19 cellular contexts compared by ENCODE assay signal in the genomic region with DNA sequence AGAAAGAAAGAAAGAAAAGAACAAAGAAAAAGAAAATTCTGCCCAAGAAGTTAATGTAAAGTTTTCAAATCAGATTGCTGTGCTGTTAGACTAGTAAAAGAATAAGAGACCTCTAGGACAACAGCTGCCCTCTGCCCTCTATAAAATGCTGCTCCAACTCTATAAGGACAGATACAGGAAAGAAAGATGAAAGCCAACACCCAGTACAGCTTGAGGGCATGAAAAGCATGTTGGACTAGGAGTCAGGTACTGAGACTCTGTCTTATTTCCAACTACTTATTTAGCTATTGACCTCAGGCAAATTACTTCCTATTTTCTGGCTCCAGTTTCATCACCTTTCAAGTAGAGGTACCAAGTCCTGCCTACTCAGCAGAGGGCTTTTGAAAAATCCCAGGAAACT. TPM values are rescaled to one million over a fixed set of nuclear protein-coding genes. Genes with fewer than 3 reads are reported as not detected.
DNase-seq lines count a peak whose midpoint lies in the region; ATAC-seq and TF ChIP-seq lines count a peak whose summit lies in the region.
"Had no signal": no experiment of that assay in that cellular context is flagged by ENCODE, and none has a peak within 500 bp of the region (broad histone marks: within the 10 kb centered on the region; RNA-seq: fewer than 3 reads in every experiment).

No MANE protein-coding gene starts in this region.

- H3K27me3 ChIP-seq in heart left ventricle (no peaks in the 10 kb centered on the region), tibial nerve (no peaks in the 10 kb centered on the region)

- intact Hi-C loops in heart left ventricle (cut with DNase I) (loop anchor here in 3 of 10 donors (5.0 to 10.0 kb wide), 3 partner anchors 38 to 266 kb away; partner anchors contain the start of gene PFDN1 (in 1 of the 3)), left ventricle myocardium superior (cut with micrococcal nuclease) (no loop called here)

- DNase-seq in heart left ventricle = no peak
- DNase-seq in left ventricle myocardium superior = no peak
- DNase-seq in NOMO-1 treated with DMSO at 0.1 percent for 48 hours (lab: John Stamatoyannopoulos, UW; ENCODE audit: unreplicated experiment) = peak; percentile 74
- no peak for DNase-seq in epithelial cell of prostate (ENCODE audit: low read depth, low spot score)
- DNase-seq in tibial nerve (ENCODE audit: low spot score in 2 of 2) = no peak
- DNase-seq in cerebellar cortex (ENCODE audit: low spot score) = no peak
- no peak for DNase-seq in T-helper 9 cell
- DNase-seq in foreskin melanocyte = no peak
- DNase-seq: activated CD8-positive, alpha-beta memory T cell treated with anti-CD3 and anti-CD28 coated beads for 24 hours; DMS 273 treated with DMSO at 0.1 percent for 48 hours; effector CD4-positive, alpha-beta T cell; naive thymus-derived CD8-positive, alpha-beta T cell; NCI-H510A treated with DMSO at 0.1 percent for 48 hours; stimulated activated CD4-positive, alpha-beta T cell treated with anti-CD3 and anti-CD28 coated beads, Interleukin-1b, Interleukin-23, amount 100 ng/mL, for 48 hours had no signal

- H3K9me3 ChIP-seq in heart left ventricle (no peaks in the 10 kb centered on the region), tibial nerve (no peaks in the 10 kb centered on the region)

- TF ChIP-seq POLR2A in heart left ventricle (IDR thresholded peaks at IDR 0.05) (no peak), tibial nerve (IDR thresholded peaks at IDR 0.05) (no peak)

- H3K4me3 ChIP-seq in heart left ventricle (peak overlapping the region in 2 of 12 donors; percentile 13 to 20), tibial nerve (no peak overlapping the region)

- TF ChIP-seq EP300 in tibial nerve (IDR thresholded peaks at IDR 0.05) = no peak

- H3K36me3 ChIP-seq in heart left ventricle (peaks cover 0 to 70% (median 43%) of the 10 kb centered on the region in 9 donors), tibial nerve (peaks cover 0 to 3% (median 0%) of the 10 kb centered on the region in 3 donors)

- H3K27ac ChIP-seq in heart left ventricle (peak overlapping the region in 11 of 12 donors; percentile 21 to 99 (median 83)), epithelial cell of prostate (peak overlapping the region; percentile 96), tibial nerve (peak overlapping the region; percentile 44 to 94 (median 73))
- H3K27ac ChIP-seq: KMS-11, RWPE1 had no signal

- no peak for ATAC-seq in heart left ventricle
- ATAC-seq in left ventricle myocardium superior = no peak
- ATAC-seq: naive thymus-derived CD8-positive, alpha-beta T cell had no signal

- TF ChIP-seq CTCF in heart left ventricle (IDR thresholded peaks at IDR 0.05) (no peak), tibial nerve (IDR thresholded peaks at IDR 0.05) (no peak)

- H3K4me1 ChIP-seq in heart left ventricle (peaks cover 11 to 100% (median 88%) of the 10 kb centered on the region in 12 donors), tibial nerve (peaks cover 0 to 97% (median 54%) of the 10 kb centered on the region in 4 donors)

RNA-seq across cellular contexts. Expression of gene HBEGF, which starts 5.8 kb away (rescaled TPM):
- total RNA-seq in heart left ventricle = 10 to 100 TPM; 23.6 to 60.1 (median 34.9) TPM
- polyA plus RNA-seq in heart left ventricle = 10 to 100 TPM; 18.2 to 50.7 TPM
- 21.9 TPM for total RNA-seq in left ventricle myocardium superior
- total RNA-seq in tibial nerve = 10 to 100 TPM; 27.1 to 30.9 (median 27.8) TPM

RNA-seq across cellular contexts. Expression of gene SLC4A9, which starts 19.4 kb away (rescaled TPM):
- total RNA-seq in heart left ventricle (under 1 TPM in 4 of 9 donors, not detected in 5; 0.08 to 0.20 (median 0.15) TPM), left ventricle myocardium superior (not detected), tibial nerve (not detected)
- polyA plus RNA-seq in heart left ventricle = under 1 TPM in 1 of 2 donors, not detected in 1; 0.08 TPM
- total RNA-seq: bronchial epithelial cell; liver; naive thymus-derived CD8-positive, alpha-beta T cell; renal cortical epithelial cell had no signal
- polyA plus RNA-seq: liver; naive thymus-derived CD8-positive, alpha-beta T cell had no signal

RNA-seq across cellular contexts. Expression of gene PFDN1, which starts 37.7 kb away (rescaled TPM):
- 100 to 1,000 TPM in 1 of 9 donors, 10 to 100 TPM in 8; 53.8 to 130 (median 72.3) TPM for total RNA-seq in heart left ventricle
- 100 to 1,000 TPM in 1 of 2 donors, 10 to 100 TPM in 1; 93.8 to 140 TPM for polyA plus RNA-seq in heart left ventricle
- 68.1 TPM for total RNA-seq in left ventricle myocardium superior
- total RNA-seq in tibial nerve = 100 to 1,000 TPM in 3 of 4 donors, 10 to 100 TPM in 1; 98.2 to 146 (median 109) TPM
